ENCODE assay signal across 28 cellular contexts in genomic region chr16:13471036-13471435, GRCh38.
DNase-seq lines count a peak whose midpoint lies in the region; ATAC-seq and TF ChIP-seq lines count a peak whose summit lies in the region.
"Had no signal": no experiment of that assay in that cellular context is flagged by ENCODE, and none has a peak within 500 bp of the region (broad histone marks: within the 10 kb centered on the region; RNA-seq: fewer than 3 reads in every experiment).

No MANE protein-coding gene starts in this region.

- H3K9me2 ChIP-seq in MM.1S (replicated peaks; ENCODE audit: insufficient read depth, low read length) (no peaks in the 10 kb centered on the region), hepatocyte (replicated peaks; ENCODE audit: insufficient read depth) (no peaks in the 10 kb centered on the region)

- ATAC-seq in DND-41 (ENCODE audit: insufficient read depth, low read depth), result no peak
- ATAC-seq: activated CD8-positive, alpha-beta T cell treated with anti-CD3 and anti-CD28 coated beads for 36 hours; activated naive CD4-positive, alpha-beta T cell treated with anti-CD3 and anti-CD28 coated beads, Interleukin-2, amount 50 U/mL, for 72 hours; left ventricle myocardium superior; naive thymus-derived CD8-positive, alpha-beta T cell; stimulated activated memory B cell treated with anti-CD40 and anti-IgM and Interleukin-4, amounts not matched to agents 10 μg/mL and 1 μg/mL and 100 μg/mL, for 72 hours had no signal

- H3K4me2 ChIP-seq in DND-41 (ENCODE audit: insufficient read depth, low read length) (no peak overlapping the region), MM.1S (ENCODE audit: low read depth, low read length) (no peak overlapping the region), hepatocyte (no peak overlapping the region)
- H3K4me2 ChIP-seq: BLaER1 treated with 17β-estradiol and CSF1 and Interleukin-3, amounts not matched to agents 10 nM and 100 nM had no signal

- H3K4me3 ChIP-seq in DND-41 (ENCODE audit: low read depth in 1 of 2, low read length in 2 of 2) (no peak overlapping the region), MM.1S (ENCODE audit: low read length) (no peak overlapping the region), hepatocyte (no peak overlapping the region), adrenal gland (no peak overlapping the region)
- H3K4me3 ChIP-seq: BLaER1 treated with 17β-estradiol and CSF1 and Interleukin-3, amounts not matched to agents 10 nM and 100 nM; cardiac muscle cell had no signal

- H3K36me3 Mint-ChIP-seq in neural crest cell (ENCODE audit: low read depth), result peaks cover 2% of the 10 kb centered on the region
- H3K36me3 Mint-ChIP-seq: activated naive CD4-positive, alpha-beta T cell treated with anti-CD3 and anti-CD28 coated beads, Interleukin-2, amount 50 U/mL, for 72 hours; IgD-negative memory B cell; naive thymus-derived CD8-positive, alpha-beta T cell; stimulated activated memory B cell treated with anti-CD40 and anti-IgM and Interleukin-4, amounts not matched to agents 10 μg/mL and 1 μg/mL and 100 μg/mL, for 72 hours had no signal

- TF ChIP-seq CTCF in DND-41 (IDR thresholded peaks at IDR 0.05; ENCODE audit: borderline replicate concordance, extremely low read depth, low read length, poor library complexity, severe bottlenecking) (no peak), MM.1S (IDR thresholded peaks at IDR 0.05; ENCODE audit: low read length) (no peak), hepatocyte (IDR thresholded peaks at IDR 0.05; ENCODE audit: poor library complexity) (no peak), neural crest cell (conservative IDR thresholded peaks at IDR 0.05) (no peak), adrenal gland (IDR thresholded peaks at IDR 0.05) (no peak)

- H3K27me3 Mint-ChIP-seq in neural crest cell (ENCODE audit: low read depth), result peaks cover 28% of the 10 kb centered on the region
- H3K27me3 Mint-ChIP-seq: activated CD8-positive, alpha-beta T cell treated with anti-CD3 and anti-CD28 coated beads for 36 hours; stimulated activated memory B cell treated with anti-CD40 and anti-IgM and Interleukin-4, amounts not matched to agents 10 μg/mL and 1 μg/mL and 100 μg/mL, for 72 hours had no signal

- peaks cover 7% of the 10 kb centered on the region for H3K9me3 Mint-ChIP-seq in neural crest cell

- H3K79me2 ChIP-seq in DND-41 (ENCODE audit: insufficient read depth, low read length) (no peaks in the 10 kb centered on the region), MM.1S (ENCODE audit: low read length) (no peaks in the 10 kb centered on the region), hepatocyte (no peaks in the 10 kb centered on the region)

- H2AFZ ChIP-seq in DND-41 (ENCODE audit: low read depth, low read length) (no peak overlapping the region), MM.1S (ENCODE audit: low read length) (no peak overlapping the region), hepatocyte (no peak overlapping the region)

- H3K9ac ChIP-seq in DND-41 (ENCODE audit: low read depth, low read length) (no peak overlapping the region), MM.1S (ENCODE audit: low read length) (no peak overlapping the region)
- H3K9ac ChIP-seq: BLaER1 treated with 17β-estradiol and CSF1 and Interleukin-3, amounts not matched to agents 10 nM and 100 nM had no signal

- no peaks in the 10 kb centered on the region for H3F3A ChIP-seq in MM.1S (ENCODE audit: insufficient read depth, low read length)

- H3K27ac Mint-ChIP-seq in neural crest cell (ENCODE audit: unreplicated experiment), result no peak overlapping the region
- H3K27ac Mint-ChIP-seq: activated CD8-positive, alpha-beta T cell treated with anti-CD3 and anti-CD28 coated beads for 36 hours; activated naive CD4-positive, alpha-beta T cell treated with anti-CD3 and anti-CD28 coated beads, Interleukin-2, amount 50 U/mL, for 72 hours; activated T-helper 2 cell treated with anti-CD3 and anti-CD28 coated beads, Interferon-gamma antibody, Interleukin-2, Interleukin-4, amounts not matched to agents 10 μg/mL and 5 μg/mL and 100 μg/mL, durations not matched to agents 14 hours and 24 hours and 36 hours; HFFc6; IgD-negative memory B cell; naive thymus-derived CD8-positive, alpha-beta T cell; stimulated activated memory B cell treated with anti-CD40 and anti-IgM and Interleukin-4, amounts not matched to agents 10 μg/mL and 1 μg/mL and 100 μg/mL, for 72 hours; T-helper 2 cell treated with Interferon-gamma antibody and Interleukin-4, amounts not matched to agents 5 μg/mL and 100 μg/mL, for 36 hours had no signal

- DNase-seq in DND-41 (peak; percentile 16), MM.1S (peak; percentile 10), hepatocyte (ENCODE audit: low spot score) (peak; percentile 46), neural crest cell (ENCODE audit: low read depth, low spot score) (peak; percentile 15), NCI-H1417 treated with DMSO at 0.1 percent for 48 hours (lab: John Stamatoyannopoulos, UW) (no peak), adrenal gland (no peak), SKM-1 (lab: John Stamatoyannopoulos, UW; ENCODE audit: unreplicated experiment) (no peak)
- DNase-seq in stimulated activated CD4-positive, alpha-beta T cell treated with anti-CD3 and anti-CD28 coated beads, Interleukin-4, amount 100 ng/mL, for 4 hours, result no peak
- DNase-seq: activated CD8-positive, alpha-beta T cell treated with anti-CD3 and anti-CD28 coated beads for 36 hours; DMS53; HFFc6; left ventricle myocardium superior; naive thymus-derived CD8-positive, alpha-beta T cell; NCI-H1105; NCI-H2081 treated with DMSO at 0.1 percent for 48 hours; NCI-H2227 treated with DMSO at 0.1 percent for 48 hours; NCI-H69; Right ventricle myocardium superior; stimulated activated CD4-positive, alpha-beta T cell treated with anti-CD3 and anti-CD28 coated beads, Interleukin-15, amount 100 ng/mL, for 24 hours; trophoblast cell had no signal

- intact Hi-C loops in adrenal gland (cut with DNase I), result no loop called here

- H3K36me3 ChIP-seq in DND-41 (ENCODE audit: insufficient read depth, low read length) (no peaks in the 10 kb centered on the region), MM.1S (replicated peaks; ENCODE audit: insufficient read depth, low read length) (no peaks in the 10 kb centered on the region), hepatocyte (replicated peaks; ENCODE audit: insufficient read depth, low read depth) (no peaks in the 10 kb centered on the region), adrenal gland (replicated peaks in 1 of 2) (no peaks in the 10 kb centered on the region)
- H3K36me3 ChIP-seq: BLaER1 treated with 17β-estradiol and CSF1 and Interleukin-3, amounts not matched to agents 10 nM and 100 nM; cardiac muscle cell had no signal

- H3K9me3 ChIP-seq in DND-41 (ENCODE audit: insufficient read depth, low read length, severe bottlenecking) (no peaks in the 10 kb centered on the region), MM.1S (replicated peaks; ENCODE audit: insufficient read depth, low read length) (no peaks in the 10 kb centered on the region), hepatocyte (ENCODE audit: low read depth) (no peaks in the 10 kb centered on the region), adrenal gland (replicated peaks in 1 of 3) (no peaks in the 10 kb centered on the region)

- H4K20me1 ChIP-seq in DND-41 (ENCODE audit: insufficient read depth, low read length), result no peaks in the 10 kb centered on the region
- H4K20me1 ChIP-seq in MM.1S (ENCODE audit: insufficient read depth, low read length), result no peaks in the 10 kb centered on the region
- H4K20me1 ChIP-seq in hepatocyte (ENCODE audit: insufficient read depth, poor library complexity, severe bottlenecking), result no peaks in the 10 kb centered on the region
- H4K20me1 ChIP-seq: BLaER1 treated with 17β-estradiol and CSF1 and Interleukin-3, amounts not matched to agents 10 nM and 100 nM had no signal

- H3K4me1 Mint-ChIP-seq in neural crest cell, result no peaks in the 10 kb centered on the region
- H3K4me1 Mint-ChIP-seq: IgD-negative memory B cell; naive thymus-derived CD8-positive, alpha-beta T cell; stimulated activated memory B cell treated with anti-CD40 and anti-IgM and Interleukin-4, amounts not matched to agents 10 μg/mL and 1 μg/mL and 100 μg/mL, for 72 hours had no signal

- no peak overlapping the region for H3K4me3 Mint-ChIP-seq in neural crest cell
- H3K4me3 Mint-ChIP-seq: activated CD8-positive, alpha-beta T cell treated with anti-CD3 and anti-CD28 coated beads for 36 hours; HFFc6; IgD-negative memory B cell; naive thymus-derived CD8-positive, alpha-beta T cell; stimulated activated memory B cell treated with anti-CD40 and anti-IgM and Interleukin-4, amounts not matched to agents 10 μg/mL and 1 μg/mL and 100 μg/mL, for 72 hours; T-helper 2 cell treated with Interferon-gamma antibody and Interleukin-4, amounts not matched to agents 5 μg/mL and 100 μg/mL, for 36 hours had no signal

- TF ChIP-seq POLR2A in adrenal gland (IDR thresholded peaks at IDR 0.05), result no peak

- H3K27me3 ChIP-seq in DND-41 (ENCODE audit: insufficient read depth, low read length, poor library complexity) (no peaks in the 10 kb centered on the region), MM.1S (replicated peaks; ENCODE audit: insufficient read depth, low read length) (no peaks in the 10 kb centered on the region), hepatocyte (no peaks in the 10 kb centered on the region), adrenal gland (no peaks in the 10 kb centered on the region)
- H3K27me3 ChIP-seq: BLaER1 treated with 17β-estradiol and CSF1 and Interleukin-3, amounts not matched to agents 10 nM and 100 nM; cardiac muscle cell had no signal

- no peak overlapping the region for H3K27ac ChIP-seq in DND-41 (ENCODE audit: low read length)
- H3K27ac ChIP-seq in MM.1S (ENCODE audit: low read length), result no peak overlapping the region
- no peak overlapping the region for H3K27ac ChIP-seq in hepatocyte
- H3K27ac ChIP-seq in adrenal gland, result no peak overlapping the region
- H3K27ac ChIP-seq: BLaER1 treated with 17β-estradiol and CSF1 and Interleukin-3, amounts not matched to agents 10 nM and 100 nM; cardiac muscle cell; epithelial cell of prostate had no signal

- H3K4me1 ChIP-seq in DND-41 (ENCODE audit: insufficient read depth, low read length) (no peaks in the 10 kb centered on the region), MM.1S (ENCODE audit: low read length) (no peaks in the 10 kb centered on the region), hepatocyte (ENCODE audit: insufficient read depth) (no peaks in the 10 kb centered on the region), adrenal gland (replicated peaks in 1 of 2) (no peaks in the 10 kb centered on the region)
- H3K4me1 ChIP-seq: BLaER1 treated with 17β-estradiol and CSF1 and Interleukin-3, amounts not matched to agents 10 nM and 100 nM had no signal

- 64% methylated on average over 4 of the region's 4 CpGs for WGBS in hepatocyte (ENCODE audit: low lambda C conversion rate, missing lambda C conversion rate)
- WGBS in adrenal gland, 4 donors, result 53 to 68% (median 67%) methylated on average over 4 of the region's 4 CpGs

Comparison
In these comparisons a context has a peak if more than half of its experiments do, and no peak if none do; other contexts are left out.
1. DNase-seq: peak in DND-41 (single experiment), MM.1S (single experiment), hepatocyte (single experiment) and neural crest cell (single experiment); none in NCI-H1417 treated with DMSO at 0.1 percent for 48 hours (single experiment), stimulated activated CD4-positive, alpha-beta T cell treated with anti-CD3 and anti-CD28 coated beads, Interleukin-4, amount 100 ng/mL, for 4 hours (0 of 2), adrenal gland (0 of 7) and SKM-1 (single experiment).